In genomic region chr10:33481184-33481583, GRCh38 we compare ENCODE assay signal across 15 cellular contexts.
A peak's percentile ranks its signal among the peaks of the same experiment; 100 is the strongest.
DNase-seq lines count a peak whose midpoint lies in the region; ATAC-seq and TF ChIP-seq lines count a peak whose summit lies in the region.
"Had no signal": no experiment of that assay in that cellular context is flagged by ENCODE, and none has a peak within 500 bp of the region (broad histone marks: within the 10 kb centered on the region; RNA-seq: fewer than 3 reads in every experiment).

No MANE protein-coding gene starts in this region.

- H3K4me1 ChIP-seq in Caco-2 (peaks cover 38% of the 10 kb centered on the region), GM23338 (ENCODE audit: insufficient read depth) (peaks cover 27% of the 10 kb centered on the region), neural progenitor cell (peaks cover 34% of the 10 kb centered on the region), SJCRH30 (no peaks in the 10 kb centered on the region), osteoblast (ENCODE audit: insufficient read depth, low read length) (no peaks in the 10 kb centered on the region)

- no peak for TF ChIP-seq CTCF in Caco-2 (IDR thresholded peaks at IDR 0.05; ENCODE audit: insufficient read depth in 1 of 2, low read depth in 1 of 2, low read length in 1 of 2, severe bottlenecking in 1 of 2, unreplicated experiment in 1 of 2)
- TF ChIP-seq CTCF in GM23338 (conservative IDR thresholded peaks at IDR 0.05; ENCODE audit: low read depth in 2 of 2) = no peak
- no peak for TF ChIP-seq CTCF in neural progenitor cell (IDR thresholded peaks at IDR 0.05)
- no peak for TF ChIP-seq CTCF in osteoblast (IDR thresholded peaks at IDR 0.05; ENCODE audit: extremely low read depth, low read depth, low read length)

- H4K20me1 ChIP-seq in GM23338 (replicated peaks; ENCODE audit: insufficient read depth) (no peaks in the 10 kb centered on the region), neural progenitor cell (ENCODE audit: low read depth) (no peaks in the 10 kb centered on the region), osteoblast (ENCODE audit: insufficient read depth, low read length) (no peaks in the 10 kb centered on the region)

- no peaks in the 10 kb centered on the region for H3K36me3 ChIP-seq in Caco-2 (ENCODE audit: control insufficient read depth, insufficient read depth, low read length)
- H3K36me3 ChIP-seq in GM23338 (ENCODE audit: insufficient read depth) = no peaks in the 10 kb centered on the region
- H3K36me3 ChIP-seq in neural progenitor cell = no peaks in the 10 kb centered on the region
- no peaks in the 10 kb centered on the region for H3K36me3 ChIP-seq in SJCRH30
- no peaks in the 10 kb centered on the region for H3K36me3 ChIP-seq in osteoblast (ENCODE audit: insufficient read depth, low read length)
- H3K36me3 ChIP-seq: HAP-1 had no signal

- H3K4me3 Mint-ChIP-seq in Caco-2 (ENCODE audit: unreplicated experiment) (no peak overlapping the region), GM23338 (no peak overlapping the region), neural progenitor cell (no peak overlapping the region)
- no peak overlapping the region for H3K4me3 Mint-ChIP-seq in dendritic cell treated with granulocyte-macrophage colony-stimulating factor and Interleukin-4, amounts not matched to agents 40 ng/mL and 50 ng/mL, for 4 days
- H3K4me3 Mint-ChIP-seq: CD4-positive, alpha-beta memory T cell; HFFc6 had no signal

- H3K36me3 Mint-ChIP-seq in Caco-2 (ENCODE audit: insufficient read depth, unreplicated experiment) = peaks cover 17% of the 10 kb centered on the region
- peaks cover 19% of the 10 kb centered on the region for H3K36me3 Mint-ChIP-seq in GM23338 (ENCODE audit: low read depth)
- no peaks in the 10 kb centered on the region for H3K36me3 Mint-ChIP-seq in dendritic cell treated with granulocyte-macrophage colony-stimulating factor and Interleukin-4, amounts not matched to agents 40 ng/mL and 50 ng/mL, for 4 days (ENCODE audit: low read depth)
- no peaks in the 10 kb centered on the region for H3K36me3 Mint-ChIP-seq in neural progenitor cell
- H3K36me3 Mint-ChIP-seq: CD4-positive, alpha-beta memory T cell had no signal

- H3K27ac ChIP-seq in GM23338 (ENCODE audit: low read depth) (no peak overlapping the region), neural progenitor cell (no peak overlapping the region), SJCRH30 (no peak overlapping the region), osteoblast (ENCODE audit: low read depth, low read length) (no peak overlapping the region)

- H3K79me2 ChIP-seq in GM23338 (replicated peaks; ENCODE audit: insufficient read depth) = no peaks in the 10 kb centered on the region
- no peaks in the 10 kb centered on the region for H3K79me2 ChIP-seq in neural progenitor cell (ENCODE audit: low read depth)
- no peaks in the 10 kb centered on the region for H3K79me2 ChIP-seq in osteoblast (ENCODE audit: insufficient read depth, low read length)

- no peak overlapping the region for H3K4me3 ChIP-seq in Caco-2 (ENCODE audit: low read depth, low read length)
- H3K4me3 ChIP-seq in GM23338 = no peak overlapping the region
- no peak overlapping the region for H3K4me3 ChIP-seq in neural progenitor cell
- no peak overlapping the region for H3K4me3 ChIP-seq in SJCRH30
- H3K4me3 ChIP-seq in osteoblast (ENCODE audit: insufficient read depth, low read length) = no peak overlapping the region
- H3K4me3 ChIP-seq: HAP-1 had no signal

- H2AFZ ChIP-seq in GM23338 = no peak overlapping the region
- no peak overlapping the region for H2AFZ ChIP-seq in neural progenitor cell (replicated peaks)
- H2AFZ ChIP-seq in osteoblast (ENCODE audit: low read length) = no peak overlapping the region

- POLR2A ChIA-PET in Caco-2 (lab: Charles Lee) = no interaction called here

- no TSS peak for BruUV-seq in Caco-2 (replicated peaks; lab: Mats Ljungman, UMichigan)

- DNase-seq in Caco-2 (no peak), GM23338 (ENCODE audit: low spot score) (no peak), neural progenitor cell (ENCODE audit: low spot score) (no peak), SJCRH30 (no peak), osteoblast (ENCODE audit: insufficient read length, low spot score, missing footprints) (no peak)
- DNase-seq: C1 segment of cervical spinal cord; CD4-positive, alpha-beta memory T cell; COR-L47; DMS 273 treated with DMSO at 0.1 percent for 48 hours; DMS53; DMS79 treated with DMSO at 0.1 percent for 48 hours; GF-D8; HFFc6 had no signal

- no peaks in the 10 kb centered on the region; the same call in 1 of the 2 replicates for H3K9me3 ChIP-seq in Caco-2
- no peaks in the 10 kb centered on the region for H3K9me3 ChIP-seq in neural progenitor cell (ENCODE audit: low read depth)
- H3K9me3 ChIP-seq in SJCRH30 (replicated peaks) = no peaks in the 10 kb centered on the region
- H3K9me3 ChIP-seq in osteoblast (ENCODE audit: low read depth, low read length) = no peaks in the 10 kb centered on the region
- H3K9me3 ChIP-seq: HAP-1 had no signal

- no peak for ATAC-seq in GM23338

- H3K4me2 ChIP-seq in GM23338 (no peak overlapping the region), neural progenitor cell (no peak overlapping the region), osteoblast (ENCODE audit: insufficient read depth, low read length) (no peak overlapping the region)

- peaks cover 10% of the 10 kb centered on the region; the same call in 1 of the 2 replicates for H3K9me2 ChIP-seq in GM23338 (ENCODE audit: insufficient read depth)

- no peaks in the 10 kb centered on the region for H3F3A ChIP-seq in GM23338 (replicated peaks; ENCODE audit: low read depth)
- peaks cover 41% of the 10 kb centered on the region for H3F3A ChIP-seq in neural progenitor cell (ENCODE audit: low read depth)

- H3K27me3 Mint-ChIP-seq in Caco-2 (ENCODE audit: insufficient read depth, unreplicated experiment) (no peaks in the 10 kb centered on the region), GM23338 (ENCODE audit: insufficient read depth, low read depth, poor library complexity) (peaks cover 14% of the 10 kb centered on the region), neural progenitor cell (ENCODE audit: insufficient read depth, low read depth) (peaks cover 4% of the 10 kb centered on the region)
- peaks cover 24% of the 10 kb centered on the region for H3K27me3 Mint-ChIP-seq in dendritic cell treated with granulocyte-macrophage colony-stimulating factor and Interleukin-4, amounts not matched to agents 40 ng/mL and 50 ng/mL, for 4 days

- H3K27ac Mint-ChIP-seq in Caco-2 (ENCODE audit: unreplicated experiment) = peak overlapping the region; percentile 47
- H3K27ac Mint-ChIP-seq in GM23338 = 0 out of 2 replicates have a peak overlapping the region, but pooled peaks have one; percentile 2
- H3K27ac Mint-ChIP-seq in dendritic cell treated with granulocyte-macrophage colony-stimulating factor and Interleukin-4, amounts not matched to agents 40 ng/mL and 50 ng/mL, for 4 days = peak overlapping the region; percentile 11
- H3K27ac Mint-ChIP-seq in neural progenitor cell = peak overlapping the region; percentile 76
- H3K27ac Mint-ChIP-seq: HFFc6 had no signal

- H3K9ac ChIP-seq in neural progenitor cell = no peak overlapping the region

- CTCF ChIA-PET in Caco-2 (lab: Charles Lee) = no interaction called here

- peaks cover 35% of the 10 kb centered on the region for H3K9me3 Mint-ChIP-seq in Caco-2 (ENCODE audit: unreplicated experiment)
- H3K9me3 Mint-ChIP-seq in GM23338 = peaks cover 27% of the 10 kb centered on the region
- no peaks in the 10 kb centered on the region for H3K9me3 Mint-ChIP-seq in dendritic cell treated with granulocyte-macrophage colony-stimulating factor and Interleukin-4, amounts not matched to agents 40 ng/mL and 50 ng/mL, for 4 days
- H3K9me3 Mint-ChIP-seq in neural progenitor cell = peaks cover 19% of the 10 kb centered on the region
- H3K9me3 Mint-ChIP-seq: HFFc6 had no signal

- H3K4me1 Mint-ChIP-seq in Caco-2 (ENCODE audit: low read depth, unreplicated experiment) = peaks cover 41% of the 10 kb centered on the region
- peaks cover 30% of the 10 kb centered on the region for H3K4me1 Mint-ChIP-seq in GM23338
- peaks cover 17% of the 10 kb centered on the region for H3K4me1 Mint-ChIP-seq in dendritic cell treated with granulocyte-macrophage colony-stimulating factor and Interleukin-4, amounts not matched to agents 40 ng/mL and 50 ng/mL, for 4 days (ENCODE audit: low read depth)
- H3K4me1 Mint-ChIP-seq in neural progenitor cell = peaks cover 53% of the 10 kb centered on the region

- H3K27me3 ChIP-seq in Caco-2 (replicated peaks; ENCODE audit: control insufficient read depth, insufficient read depth, low read length) (no peaks in the 10 kb centered on the region), GM23338 (ENCODE audit: insufficient read depth) (no peaks in the 10 kb centered on the region), neural progenitor cell (no peaks in the 10 kb centered on the region), SJCRH30 (no peaks in the 10 kb centered on the region), osteoblast (ENCODE audit: insufficient read depth, low read length) (no peaks in the 10 kb centered on the region)

- intact Hi-C loops in Caco-2 (cut with micrococcal nuclease; ENCODE audit: unreplicated experiment) = no loop called here
- intact Hi-C loops in dendritic cell treated with granulocyte-macrophage colony-stimulating factor and Interleukin-4, amounts not matched to agents 40 ng/mL and 50 ng/mL, for 4 days (cut with micrococcal nuclease) = no loop called here

TF ChIP-seq in GM23338, 12 proteins besides CTCF, POLR2A, EP300 and RAD21 (continues in another document):
- TF ChIP-seq, protein P1, sequence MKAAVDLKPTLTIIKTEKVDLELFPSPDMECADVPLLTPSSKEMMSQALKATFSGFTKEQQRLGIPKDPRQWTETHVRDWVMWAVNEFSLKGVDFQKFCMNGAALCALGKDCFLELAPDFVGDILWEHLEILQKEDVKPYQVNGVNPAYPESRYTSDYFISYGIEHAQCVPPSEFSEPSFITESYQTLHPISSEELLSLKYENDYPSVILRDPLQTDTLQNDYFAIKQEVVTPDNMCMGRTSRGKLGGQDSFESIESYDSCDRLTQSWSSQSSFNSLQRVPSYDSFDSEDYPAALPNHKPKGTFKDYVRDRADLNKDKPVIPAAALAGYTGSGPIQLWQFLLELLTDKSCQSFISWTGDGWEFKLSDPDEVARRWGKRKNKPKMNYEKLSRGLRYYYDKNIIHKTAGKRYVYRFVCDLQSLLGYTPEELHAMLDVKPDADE (IDR thresholded peaks at IDR 0.05) = no peak
- no peak for TF ChIP-seq JUNB (IDR thresholded peaks at IDR 0.05; ENCODE audit: unreplicated experiment)

Comparison
In these comparisons a context has a peak if more than half of its experiments do, and no peak if none do; other contexts are left out.
1. H3K27ac Mint-ChIP-seq: peak in every context shown above with its lines; median percentile 76 in neural progenitor cell; 47 in Caco-2; 11 in dendritic cell treated with granulocyte-macrophage colony-stimulating factor and Interleukin-4, amounts not matched to agents 40 ng/mL and 50 ng/mL, for 4 days; 2 in GM23338.